In genomic region chr1:6111571-6111970, GRCh38 we compare ENCODE assay signal across 12 cellular contexts.
DNase-seq lines count a peak whose midpoint lies in the region; ATAC-seq and TF ChIP-seq lines count a peak whose summit lies in the region.
"Had no signal": no experiment of that assay in that cellular context is flagged by ENCODE, and none has a peak within 500 bp of the region (broad histone marks: within the 10 kb centered on the region; RNA-seq: fewer than 3 reads in every experiment).

No MANE protein-coding gene starts in this region.

- intact Hi-C loops in psoas muscle (cut with DNase I) = no loop called here

- H3K27me3 ChIP-seq in psoas muscle (ENCODE audit: insufficient read depth in 3 of 3, low read length in 2 of 3) = peaks cover 0 to 21% (median 3%) of the 10 kb centered on the region in 3 donors

- no peaks in the 10 kb centered on the region for H3K36me3 ChIP-seq in psoas muscle (ENCODE audit: insufficient read depth in 1 of 2, low read depth in 1 of 2)

- DNase-seq in NCI-H82 (lab: John Stamatoyannopoulos, UW) (peak; percentile 53), NCI-H82 treated with DMSO at 0.1 percent for 48 hours (lab: John Stamatoyannopoulos, UW; ENCODE audit: unreplicated experiment) (no peak), NCI-H1694 treated with DMSO at 0.1 percent for 48 hours (lab: John Stamatoyannopoulos, UW) (peak; percentile 91), NCI-H774 (lab: John Stamatoyannopoulos, UW) (peak; percentile 37), psoas muscle (peak; percentile 6 to 40), retina (no peak)
- no peak for DNase-seq in activated CD4-positive, alpha-beta T cell treated with anti-CD3 and anti-CD28 coated beads for 1 hour
- DNase-seq: activated CD8-positive, alpha-beta T cell treated with anti-CD3 and anti-CD28 coated beads for 36 hours; activated effector memory CD4-positive, alpha-beta T cell treated with Interleukin-2 at 50 U/mL for 16 hours; SIG-M5 had no signal

- TF ChIP-seq CTCF in psoas muscle (IDR thresholded peaks at IDR 0.05) = no peak

- no peak overlapping the region for H3K27ac ChIP-seq in psoas muscle

- H3K4me3 ChIP-seq in psoas muscle = no peak overlapping the region
- H3K4me3 ChIP-seq: lung had no signal

- WGBS in psoas muscle, 3 donors = 43 to 53% (median 52%) methylated on average over 24 of the region's 24 CpGs

- no peaks in the 10 kb centered on the region for H3K4me1 ChIP-seq in psoas muscle

- H3K9me3 ChIP-seq in psoas muscle = peaks cover 8% of the 10 kb centered on the region

- ATAC-seq in psoas muscle = no peak
- ATAC-seq in activated CD4-positive, CD25-positive, alpha-beta regulatory T cell treated with anti-CD3 and anti-CD28 coated beads, Interleukin-2, amount 50 U/mL, for 24 hours = no peak
- ATAC-seq: activated CD8-positive, alpha-beta T cell treated with anti-CD3 and anti-CD28 coated beads for 36 hours had no signal

Comparison
In these comparisons a context has a peak if more than half of its experiments do, and no peak if none do; other contexts are left out.
1. DNase-seq: peak in NCI-H82 (single experiment), NCI-H1694 treated with DMSO at 0.1 percent for 48 hours (single experiment), NCI-H774 (single experiment) and psoas muscle (2 of 2); none in NCI-H82 treated with DMSO at 0.1 percent for 48 hours (single experiment), retina (single experiment) and activated CD4-positive, alpha-beta T cell treated with anti-CD3 and anti-CD28 coated beads for 1 hour (single experiment).